ENCODE assay signal across 22 cellular contexts in the genomic region with DNA sequence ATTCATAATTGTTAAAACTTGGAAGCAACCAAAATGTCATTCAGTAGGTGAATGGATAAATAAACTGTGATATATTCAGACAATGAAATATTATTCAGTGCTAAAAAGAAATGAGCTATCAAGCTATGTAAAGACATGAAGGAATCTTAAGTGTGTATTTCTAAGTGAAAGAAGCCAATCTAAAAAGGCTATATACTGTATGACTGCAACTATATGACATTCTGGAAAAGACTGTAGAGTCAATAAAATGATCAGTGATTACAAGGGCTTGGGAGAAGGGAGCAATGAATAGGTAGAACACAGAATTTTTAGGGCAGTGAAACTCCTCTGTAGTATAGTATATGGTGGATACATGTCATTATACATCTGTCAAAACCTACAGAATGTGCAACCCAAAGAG.
"Had no signal": no experiment of that assay in that cellular context is flagged by ENCODE, and none has a peak within 500 bp of the region (broad histone marks: within the 10 kb centered on the region; RNA-seq: fewer than 3 reads in every experiment).

No MANE protein-coding gene starts in this region.

- H3K27me3 ChIP-seq: hepatocyte, ovary, SJSA1, testis had no signal

- H3K27me3 Mint-ChIP-seq: activated CD4-positive, alpha-beta memory T cell treated with anti-CD3 and anti-CD28 coated beads for 36 hours; activated naive CD8-positive, alpha-beta T cell treated with anti-CD3 and anti-CD28 coated beads for 36 hours; naive thymus-derived CD4-positive, alpha-beta T cell; type B pancreatic cell had no signal

- ATAC-seq: naive thymus-derived CD4-positive, alpha-beta T cell; psoas muscle; right cardiac atrium had no signal

- H3K9me3 Mint-ChIP-seq: immature natural killer cell; T-helper 1 cell treated with Interleukin-12 subunit alpha and Interleukin-12 subunit beta and Interleukin-4 antibody, amounts not matched to agents 30 μg/mL and 1 μg/mL, for 36 hours; type B pancreatic cell had no signal

- H3K9me3 ChIP-seq: ovary, psoas muscle, SJSA1, testis had no signal

- DNase-seq: activated CD4-positive, alpha-beta memory T cell treated with anti-CD3 and anti-CD28 coated beads for 36 hours; activated CD4-positive, alpha-beta T cell treated with anti-CD3 and anti-CD28 coated beads for 48 hours; activated naive CD4-positive, alpha-beta T cell treated with Interleukin-2 at 50 U/mL for 16 hours; activated naive CD8-positive, alpha-beta T cell treated with anti-CD3 and anti-CD28 coated beads for 36 hours; activated T-cell treated with anti-CD3 and anti-CD28 coated beads, Interleukin-2, amount 50 U/mL, for 48 hours; cerebellar nuclear complex; effector CD4-positive, alpha-beta T cell; foreskin fibroblast; immature natural killer cell; kidney glomerular epithelial cell; mesendoderm; naive thymus-derived CD4-positive, alpha-beta T cell; ovary; psoas muscle; right cardiac atrium; stimulated activated CD4-positive, alpha-beta T cell treated with anti-CD3 and anti-CD28 coated beads, Interleukin-4, amount 100 ng/mL, for 24 hours; stimulated activated naive CD4-positive, alpha-beta T cell treated with Interleukin-2 at 50 U/mL for 16 hours; testis had no signal

- H3K4me3 Mint-ChIP-seq: activated CD4-positive, alpha-beta memory T cell treated with anti-CD3 and anti-CD28 coated beads for 36 hours; activated naive CD8-positive, alpha-beta T cell treated with anti-CD3 and anti-CD28 coated beads for 36 hours; immature natural killer cell; naive thymus-derived CD4-positive, alpha-beta T cell; T-helper 1 cell treated with Interleukin-12 subunit alpha and Interleukin-12 subunit beta and Interleukin-4 antibody, amounts not matched to agents 30 μg/mL and 1 μg/mL, for 36 hours; type B pancreatic cell had no signal

- H3K27ac Mint-ChIP-seq: activated CD4-positive, alpha-beta memory T cell treated with anti-CD3 and anti-CD28 coated beads for 36 hours; activated naive CD8-positive, alpha-beta T cell treated with anti-CD3 and anti-CD28 coated beads for 36 hours; T-helper 1 cell treated with Interleukin-12 subunit alpha and Interleukin-12 subunit beta and Interleukin-4 antibody, amounts not matched to agents 30 μg/mL and 1 μg/mL, for 36 hours; type B pancreatic cell had no signal

- H3K27ac ChIP-seq: hepatocyte, ovary, psoas muscle, SJSA1, testis had no signal

- H3K36me3 Mint-ChIP-seq: immature natural killer cell, type B pancreatic cell had no signal
